In genomic region chr4:128916832-128917231, GRCh38 we compare ENCODE assay signal across 1 cellular context.
TF ChIP-seq lines count a peak whose summit lies in the region.

No MANE protein-coding gene starts in this region.

TF ChIP-seq in WTC11, 78 proteins besides CTCF, POLR2A, EP300 and RAD21 (continued from another document):
- TF ChIP-seq, protein P1, sequence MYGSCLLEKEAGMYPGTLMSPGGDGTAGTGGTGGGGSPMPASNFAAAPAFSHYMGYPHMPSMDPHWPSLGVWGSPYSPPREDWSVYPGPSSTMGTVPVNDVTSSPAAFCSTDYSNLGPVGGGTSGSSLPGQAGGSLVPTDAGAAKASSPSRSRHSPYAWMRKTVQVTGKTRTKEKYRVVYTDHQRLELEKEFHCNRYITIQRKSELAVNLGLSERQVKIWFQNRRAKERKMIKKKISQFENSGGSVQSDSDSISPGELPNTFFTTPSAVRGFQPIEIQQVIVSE (CRISPR knock-in tag; IDR thresholded peaks at IDR 0.05; ENCODE audit: borderline replicate concordance) = no peak
- TF ChIP-seq, protein P2, sequence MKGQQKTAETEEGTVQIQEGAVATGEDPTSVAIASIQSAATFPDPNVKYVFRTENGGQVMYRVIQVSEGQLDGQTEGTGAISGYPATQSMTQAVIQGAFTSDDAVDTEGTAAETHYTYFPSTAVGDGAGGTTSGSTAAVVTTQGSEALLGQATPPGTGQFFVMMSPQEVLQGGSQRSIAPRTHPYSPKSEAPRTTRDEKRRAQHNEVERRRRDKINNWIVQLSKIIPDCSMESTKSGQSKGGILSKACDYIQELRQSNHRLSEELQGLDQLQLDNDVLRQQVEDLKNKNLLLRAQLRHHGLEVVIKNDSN (CRISPR knock-in tag; IDR thresholded peaks at IDR 0.05) = no peak
- TF ChIP-seq, protein P3, sequence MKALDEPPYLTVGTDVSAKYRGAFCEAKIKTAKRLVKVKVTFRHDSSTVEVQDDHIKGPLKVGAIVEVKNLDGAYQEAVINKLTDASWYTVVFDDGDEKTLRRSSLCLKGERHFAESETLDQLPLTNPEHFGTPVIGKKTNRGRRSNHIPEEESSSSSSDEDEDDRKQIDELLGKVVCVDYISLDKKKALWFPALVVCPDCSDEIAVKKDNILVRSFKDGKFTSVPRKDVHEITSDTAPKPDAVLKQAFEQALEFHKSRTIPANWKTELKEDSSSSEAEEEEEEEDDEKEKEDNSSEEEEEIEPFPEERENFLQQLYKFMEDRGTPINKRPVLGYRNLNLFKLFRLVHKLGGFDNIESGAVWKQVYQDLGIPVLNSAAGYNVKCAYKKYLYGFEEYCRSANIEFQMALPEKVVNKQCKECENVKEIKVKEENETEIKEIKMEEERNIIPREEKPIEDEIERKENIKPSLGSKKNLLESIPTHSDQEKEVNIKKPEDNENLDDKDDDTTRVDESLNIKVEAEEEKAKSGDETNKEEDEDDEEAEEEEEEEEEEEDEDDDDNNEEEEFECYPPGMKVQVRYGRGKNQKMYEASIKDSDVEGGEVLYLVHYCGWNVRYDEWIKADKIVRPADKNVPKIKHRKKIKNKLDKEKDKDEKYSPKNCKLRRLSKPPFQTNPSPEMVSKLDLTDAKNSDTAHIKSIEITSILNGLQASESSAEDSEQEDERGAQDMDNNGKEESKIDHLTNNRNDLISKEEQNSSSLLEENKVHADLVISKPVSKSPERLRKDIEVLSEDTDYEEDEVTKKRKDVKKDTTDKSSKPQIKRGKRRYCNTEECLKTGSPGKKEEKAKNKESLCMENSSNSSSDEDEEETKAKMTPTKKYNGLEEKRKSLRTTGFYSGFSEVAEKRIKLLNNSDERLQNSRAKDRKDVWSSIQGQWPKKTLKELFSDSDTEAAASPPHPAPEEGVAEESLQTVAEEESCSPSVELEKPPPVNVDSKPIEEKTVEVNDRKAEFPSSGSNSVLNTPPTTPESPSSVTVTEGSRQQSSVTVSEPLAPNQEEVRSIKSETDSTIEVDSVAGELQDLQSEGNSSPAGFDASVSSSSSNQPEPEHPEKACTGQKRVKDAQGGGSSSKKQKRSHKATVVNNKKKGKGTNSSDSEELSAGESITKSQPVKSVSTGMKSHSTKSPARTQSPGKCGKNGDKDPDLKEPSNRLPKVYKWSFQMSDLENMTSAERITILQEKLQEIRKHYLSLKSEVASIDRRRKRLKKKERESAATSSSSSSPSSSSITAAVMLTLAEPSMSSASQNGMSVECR (CRISPR knock-in tag; IDR thresholded peaks at IDR 0.05; ENCODE audit: borderline replicate concordance) = no peak
- no peak for TF ChIP-seq SMAD4 (CRISPR knock-in tag; IDR thresholded peaks at IDR 0.05)
- no peak for TF ChIP-seq NR1H2 (CRISPR knock-in tag; IDR thresholded peaks at IDR 0.05)
